Comparison of ENCODE assay signal across 1 cellular context in genomic region chr1:234475166-234475793, GRCh38.
TF ChIP-seq lines count a peak whose summit lies in the region.

No MANE protein-coding gene starts in this region.

TF ChIP-seq in H1, 55 proteins besides CTCF, POLR2A, EP300 and RAD21:
- no peak for TF ChIP-seq ASH2L (IDR thresholded peaks at IDR 0.05; ENCODE audit: low read length)
- TF ChIP-seq ATF3 (IDR thresholded peaks at IDR 0.05; ENCODE audit: insufficient read depth, low read depth, low read length), result no peak
- TF ChIP-seq SP1 (IDR thresholded peaks at IDR 0.05; ENCODE audit: low read depth, low read length), result no peak
- TF ChIP-seq JUND (IDR thresholded peaks at IDR 0.05; ENCODE audit: low read length), result no peak
- no peak for TF ChIP-seq PHF8 (conservative IDR thresholded peaks at IDR 0.05; ENCODE audit: low read depth, low read length)
- no peak for TF ChIP-seq CEBPB (IDR thresholded peaks at IDR 0.05; ENCODE audit: low read depth, low read length)
- no peak for TF ChIP-seq KDM4A (IDR thresholded peaks at IDR 0.05; ENCODE audit: low read depth, low read length, severe bottlenecking)
- TF ChIP-seq BCL11A (IDR thresholded peaks at IDR 0.05; ENCODE audit: low read depth in 2 of 2, low read length in 2 of 2), result no peak
- TF ChIP-seq USF2 (IDR thresholded peaks at IDR 0.05; ENCODE audit: low read length), result no peak
- TF ChIP-seq SP2 (IDR thresholded peaks at IDR 0.05; ENCODE audit: low read length), result no peak
- TF ChIP-seq SIN3A (conservative IDR thresholded peaks at IDR 0.05 in 1 of 2, IDR thresholded peaks at IDR 0.05 in 1 of 2; ENCODE audit: low read depth in 1 of 2, low read length in 2 of 2), result no peak
- TF ChIP-seq KDM1A (IDR thresholded peaks at IDR 0.05; ENCODE audit: borderline replicate concordance, low read length), result no peak
- no peak for TF ChIP-seq SUZ12 (IDR thresholded peaks at IDR 0.05; ENCODE audit: low read length)
TF ChIP-seq in H1: peak in this region for 0.
